In genomic region chr2:1605102-1605501, GRCh38 we compare ENCODE assay signal across 10 cellular contexts.
DNase-seq lines count a peak whose midpoint lies in the region; ATAC-seq, FAIRE-seq and TF ChIP-seq lines count a peak whose summit lies in the region.
"Had no signal": no experiment of that assay in that cellular context is flagged by ENCODE, and none has a peak within 500 bp of the region (broad histone marks: within the 10 kb centered on the region; RNA-seq: fewer than 3 reads in every experiment).

No MANE protein-coding gene starts in this region.

- H3K4me1 ChIP-seq in HepG2 (ENCODE audit: insufficient read depth, low read length) (peaks cover 19% of the 10 kb centered on the region), transverse colon (no peaks in the 10 kb centered on the region)

- DNase-seq in NCI-H524 (lab: John Stamatoyannopoulos, UW): peak; percentile 54 to 69
- DNase-seq in NCI-H524 treated with DMSO at 0.1 percent for 48 hours (lab: John Stamatoyannopoulos, UW): no peak
- DNase-seq in choroid plexus epithelial cell (ENCODE audit: low read depth): peak; percentile 41
- DNase-seq in HepG2 (ENCODE audit: low spot score): no peak
- DNase-seq in transverse colon: no peak
- DNase-seq in activated naive CD4-positive, alpha-beta T cell treated with anti-CD3 and anti-CD28 coated beads, Interleukin-2, amount 10 ng/mL, durations not matched to agents 7 days and 5 days: no peak
- no peak for DNase-seq in ACHN
- DNase-seq in NCI-H2171 (lab: John Stamatoyannopoulos, UW): no peak
- DNase-seq: activated CD4-positive, alpha-beta T cell treated with anti-CD3 and anti-CD28 coated beads for 36 hours had no signal

- TF ChIP-seq EP300 in HepG2 (IDR thresholded peaks at IDR 0.05; ENCODE audit: low read depth in 2 of 2, low read length in 2 of 2): no peak
- TF ChIP-seq EP300 in HepG2 (CRISPR knock-in tag; IDR thresholded peaks at IDR 0.05; ENCODE audit: borderline replicate concordance): no peak
- TF ChIP-seq EP300 in transverse colon (IDR thresholded peaks at IDR 0.05; ENCODE audit: low read depth): no peak

- H3K9me3 ChIP-seq in HepG2 (ENCODE audit: low read length) (no peaks in the 10 kb centered on the region), transverse colon (no peaks in the 10 kb centered on the region)

- ATAC-seq in HepG2: no peak; the same call in 2 of the 3 replicates
- ATAC-seq: activated CD4-positive, alpha-beta T cell treated with anti-CD3 and anti-CD28 coated beads for 36 hours had no signal

- no peak overlapping the region for H2AFZ ChIP-seq in HepG2 (ENCODE audit: low read length)

- TF ChIP-seq RAD21 in HepG2 (CRISPR knock-in tag; IDR thresholded peaks at IDR 0.05): no peak

- no peak overlapping the region for H3K9ac ChIP-seq in HepG2 (ENCODE audit: insufficient read depth, low read depth, low read length)

- in situ Hi-C loops in HepG2 (cut with HindIII; ENCODE audit: extremely low pct_ligation_motif_present, low pct_unique_long_range_greater_than_20kb): no loop called here
- in situ Hi-C loops in transverse colon (cut with MboI; ENCODE audit: low pct_ligation_motif_present in 1 of 4, low pct_unique_long_range_greater_than_20kb in 1 of 4, low sequenced_read_pairs in 3 of 4): no loop called here
- in situ Hi-C loops in ACHN (cut with HindIII; ENCODE audit: low pct_ligation_motif_present, low pct_unique_long_range_greater_than_20kb, low sequenced_read_pairs): no loop called here

- POLR2A ChIA-PET in HepG2 (lab: Yijun Ruan, JAX): no interaction called here

- WGBS in HepG2 (ENCODE audit: low lambda C conversion rate): 16% methylated on average over 15 of the region's 16 CpGs
- WGBS in transverse colon (ENCODE audit: low coverage in 1 of 2), 2 donors: 40 to 49% methylated on average over 5 to 16 of the region's 16 CpGs

- no peaks in the 10 kb centered on the region for H3K4me1 Mint-ChIP-seq in activated naive CD4-positive, alpha-beta T cell treated with anti-CD3 and anti-CD28 coated beads, Interleukin-2, amount 10 ng/mL, durations not matched to agents 7 days and 5 days
- H3K4me1 Mint-ChIP-seq: activated CD4-positive, alpha-beta T cell treated with anti-CD3 and anti-CD28 coated beads for 36 hours had no signal

- no peaks in the 10 kb centered on the region for H3K79me2 ChIP-seq in HepG2 (ENCODE audit: insufficient read depth, low read length)

- no peak overlapping the region for H3K4me3 ChIP-seq in choroid plexus epithelial cell (ENCODE audit: low read depth, low read length)
- H3K4me3 ChIP-seq in HepG2 (replicated peaks in 1 of 3; ENCODE audit: insufficient read depth in 1 of 3, low read depth in 2 of 3, low read length in 3 of 3): no peak overlapping the region
- H3K4me3 ChIP-seq in transverse colon: no peak overlapping the region

- H3K27me3 ChIP-seq in HepG2 (ENCODE audit: control insufficient read depth in 1 of 2, insufficient read depth in 2 of 2, low read length in 2 of 2) (peaks cover 4 to 53% of the 10 kb centered on the region in 2 experiments; a peak in 4 of 5 replicates), transverse colon (no peaks in the 10 kb centered on the region)

- no peak overlapping the region for H3K27ac Mint-ChIP-seq in activated naive CD4-positive, alpha-beta T cell treated with anti-CD3 and anti-CD28 coated beads, Interleukin-2, amount 10 ng/mL, durations not matched to agents 7 days and 5 days
- H3K27ac Mint-ChIP-seq: activated CD4-positive, alpha-beta T cell treated with anti-CD3 and anti-CD28 coated beads for 36 hours had no signal

- intact Hi-C loops in HepG2 (cut with micrococcal nuclease; ENCODE audit: unreplicated experiment) (no loop called here), transverse colon (cut with DNase I; ENCODE audit: low total_unique reads) (no loop called here)

- H3K27me3 Mint-ChIP-seq in activated naive CD4-positive, alpha-beta T cell treated with anti-CD3 and anti-CD28 coated beads, Interleukin-2, amount 10 ng/mL, durations not matched to agents 7 days and 5 days: peaks cover 19% of the 10 kb centered on the region

- H3K4me2 ChIP-seq in HepG2 (ENCODE audit: low read depth, low read length): no peak overlapping the region

- H3K4me3 Mint-ChIP-seq in activated naive CD4-positive, alpha-beta T cell treated with anti-CD3 and anti-CD28 coated beads, Interleukin-2, amount 10 ng/mL, durations not matched to agents 7 days and 5 days: no peak overlapping the region
- H3K4me3 Mint-ChIP-seq: activated CD4-positive, alpha-beta T cell treated with anti-CD3 and anti-CD28 coated beads for 36 hours had no signal

- H3K9me3 Mint-ChIP-seq in activated naive CD4-positive, alpha-beta T cell treated with anti-CD3 and anti-CD28 coated beads, Interleukin-2, amount 10 ng/mL, durations not matched to agents 7 days and 5 days: no peaks in the 10 kb centered on the region

- H3K27ac ChIP-seq in HepG2 (ENCODE audit: extremely low read length, insufficient read depth, low read length) (no peak overlapping the region), transverse colon (peak overlapping the region in 3 of 4 donors; percentile 25 to 34 (median 27))

- H3K36me3 ChIP-seq in HepG2 (replicated peaks in 1 of 2; ENCODE audit: control insufficient read depth in 1 of 2, insufficient read depth in 2 of 2, low read length in 2 of 2) (no peaks in the 10 kb centered on the region), transverse colon (no peaks in the 10 kb centered on the region)

- no TSS peak for BruUV-seq in HepG2 (replicated peaks; lab: Mats Ljungman, UMichigan)

- no peak for FAIRE-seq in HepG2 (lab: Jason Lieb, UNC)
- FAIRE-seq: GM12892 had no signal

- no peaks in the 10 kb centered on the region for H3K36me3 Mint-ChIP-seq in activated naive CD4-positive, alpha-beta T cell treated with anti-CD3 and anti-CD28 coated beads, Interleukin-2, amount 10 ng/mL, durations not matched to agents 7 days and 5 days

- CTCF ChIA-PET in HepG2 (lab: Yijun Ruan, JAX; ENCODE audit: low intra/inter-chr PET ratio, low total read pairs): no interaction called here
- CTCF ChIA-PET in activated naive CD4-positive, alpha-beta T cell treated with anti-CD3 and anti-CD28 coated beads, Interleukin-2, amount 10 ng/mL, durations not matched to agents 7 days and 5 days (lab: Charles Lee): no interaction called here

- no peak for TF ChIP-seq POLR2A in HepG2 (IDR thresholded peaks at IDR 0.05; ENCODE audit: insufficient read depth in 1 of 2, low read depth in 2 of 2, low read length in 2 of 2)
- no peak for TF ChIP-seq POLR2A in transverse colon (IDR thresholded peaks at IDR 0.05)

- TF ChIP-seq CTCF in choroid plexus epithelial cell (conservative IDR thresholded peaks at IDR 0.05; ENCODE audit: low read depth, low read length) (no peak), HepG2 (CRISPR knock-in tag; IDR thresholded peaks at IDR 0.05) (no peak), transverse colon (IDR thresholded peaks at IDR 0.05) (no peak)

- H4K20me1 ChIP-seq in HepG2 (ENCODE audit: insufficient read depth, low read length): no peaks in the 10 kb centered on the region

TF ChIP-seq in HepG2, 621 proteins besides CTCF, POLR2A, EP300 and RAD21:
- TF ChIP-seq CREB1 (IDR thresholded peaks at IDR 0.05) (peak; percentile 95), CREB1 (CRISPR knock-in tag; IDR thresholded peaks at IDR 0.05) (no peak), REXO4 (CRISPR knock-in tag; IDR thresholded peaks at IDR 0.05; ENCODE audit: borderline replicate concordance) (no peak), ZNF720 (CRISPR knock-in tag; IDR thresholded peaks at IDR 0.05) (no peak)

Comparison
In these comparisons a context has a peak if more than half of its experiments do, and no peak if none do; other contexts are left out.
1. DNase-seq: peak in NCI-H524 (2 of 2) and choroid plexus epithelial cell (single experiment); none in NCI-H524 treated with DMSO at 0.1 percent for 48 hours (single experiment), HepG2 (single experiment), transverse colon (single experiment), activated naive CD4-positive, alpha-beta T cell treated with anti-CD3 and anti-CD28 coated beads, Interleukin-2, amount 10 ng/mL, durations not matched to agents 7 days and 5 days (single experiment), ACHN (single experiment) and NCI-H2171 (single experiment).